16 cellular contexts compared by ENCODE assay signal in the genomic region with DNA sequence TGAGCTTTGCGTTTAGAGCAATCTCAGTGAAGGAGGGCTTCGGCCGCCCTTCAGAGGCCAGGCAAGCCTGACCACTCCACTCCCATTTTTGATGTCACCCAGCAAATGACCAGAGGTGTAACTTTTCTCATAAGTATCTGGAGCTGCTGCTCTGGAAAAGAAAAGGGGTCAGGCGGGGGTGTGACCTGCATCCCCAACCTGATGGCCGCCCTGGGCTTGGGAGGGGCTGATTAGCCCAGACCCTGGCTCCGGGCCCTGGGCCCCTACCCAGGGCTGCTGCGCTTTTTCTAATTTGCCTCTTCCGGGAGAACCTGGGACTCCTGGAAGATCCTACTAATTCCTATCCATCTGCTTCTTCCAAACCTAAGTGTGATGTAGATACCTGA. TPM values are rescaled to one million over a fixed set of nuclear protein-coding genes. Genes with fewer than 3 reads are reported as not detected.
DNase-seq lines count a peak whose midpoint lies in the region; TF ChIP-seq lines count a peak whose summit lies in the region.
"Had no signal": no experiment of that assay in that cellular context is flagged by ENCODE, and none has a peak within 500 bp of the region (broad histone marks: within the 10 kb centered on the region; RNA-seq: fewer than 3 reads in every experiment).

No MANE protein-coding gene starts in this region.

- H3K9me3 ChIP-seq in endodermal cell (ENCODE audit: control insufficient read depth, low read length) (no peaks in the 10 kb centered on the region), spleen (no peaks in the 10 kb centered on the region)

- peaks cover 6% of the 10 kb centered on the region for H3K36me3 Mint-ChIP-seq in T-helper 1 cell treated with Interleukin-12 subunit alpha and Interleukin-12 subunit beta and Interleukin-4 antibody, amounts not matched to agents 30 μg/mL and 1 μg/mL, for 36 hours (ENCODE audit: low read depth)
- H3K36me3 Mint-ChIP-seq in endodermal cell (ENCODE audit: low read depth) (no peaks in the 10 kb centered on the region), nephron (ENCODE audit: low read depth) (no peaks in the 10 kb centered on the region)
- H3K36me3 Mint-ChIP-seq in activated CD4-positive, alpha-beta T cell treated with anti-CD3 and anti-CD28 coated beads, Interleukin-2, amount 10 ng/mL, durations not matched to agents 24 days and 14 days (ENCODE audit: low read depth) = peaks cover 6% of the 10 kb centered on the region
- H3K36me3 Mint-ChIP-seq: CD14-positive monocyte; CD8-positive, alpha-beta T cell had no signal

- H3K27me3 Mint-ChIP-seq in T-helper 1 cell treated with Interleukin-12 subunit alpha and Interleukin-12 subunit beta and Interleukin-4 antibody, amounts not matched to agents 30 μg/mL and 1 μg/mL, for 36 hours (ENCODE audit: low read depth) = peaks cover 71% of the 10 kb centered on the region
- peaks cover 71% of the 10 kb centered on the region for H3K27me3 Mint-ChIP-seq in endodermal cell (ENCODE audit: insufficient read depth)
- peaks cover 83% of the 10 kb centered on the region for H3K27me3 Mint-ChIP-seq in nephron (ENCODE audit: low read depth)
- H3K27me3 Mint-ChIP-seq in activated CD4-positive, alpha-beta T cell treated with anti-CD3 and anti-CD28 coated beads, Interleukin-2, amount 10 ng/mL, durations not matched to agents 24 days and 14 days = peaks cover 65% of the 10 kb centered on the region

- peaks cover 65% of the 10 kb centered on the region for H3K27me3 ChIP-seq in endodermal cell (ENCODE audit: control insufficient read depth, insufficient read depth, low read length, poor library complexity, severe bottlenecking)
- H3K27me3 ChIP-seq in spleen (replicated peaks in 1 of 7) = peaks cover 13 to 100% (median 57%) of the 10 kb centered on the region in 7 donors

- H3K4me3 ChIP-seq in endodermal cell (ENCODE audit: low read length) = no peak overlapping the region
- H3K4me3 ChIP-seq in spleen = no peak overlapping the region

- H3K9ac ChIP-seq in endodermal cell (ENCODE audit: extremely low read depth, low read length, poor library complexity, severe bottlenecking) = no peak overlapping the region

- H3K36me3 ChIP-seq in endodermal cell (ENCODE audit: control insufficient read depth, insufficient read depth, low read length) (no peaks in the 10 kb centered on the region), spleen (no peaks in the 10 kb centered on the region)

- DNase-seq in T-helper 1 cell (no peak), endodermal cell (peak; percentile 38), spleen (peak; percentile 37), MV-4-11 (lab: John Stamatoyannopoulos, UW) (no peak)
- DNase-seq in activated CD4-positive, alpha-beta T cell treated with anti-CD3 and anti-CD28 coated beads, Interleukin-2, amount 10 ng/mL, durations not matched to agents 24 days and 14 days = no peak
- DNase-seq in activated effector memory CD4-positive, alpha-beta T cell treated with Interleukin-2 at 50 U/mL for 16 hours = no peak
- DNase-seq: CD8-positive, alpha-beta T cell; COR-L47; DMS153; DMS79 treated with DMSO at 0.1 percent for 48 hours; EL; GDM1 had no signal

- peaks cover 9% of the 10 kb centered on the region for H3K4me1 Mint-ChIP-seq in T-helper 1 cell treated with Interleukin-12 subunit alpha and Interleukin-12 subunit beta and Interleukin-4 antibody, amounts not matched to agents 30 μg/mL and 1 μg/mL, for 36 hours (ENCODE audit: low read depth)
- peaks cover 26% of the 10 kb centered on the region for H3K4me1 Mint-ChIP-seq in endodermal cell
- H3K4me1 Mint-ChIP-seq in nephron = peaks cover 25% of the 10 kb centered on the region
- peaks cover 8% of the 10 kb centered on the region for H3K4me1 Mint-ChIP-seq in activated CD4-positive, alpha-beta T cell treated with anti-CD3 and anti-CD28 coated beads, Interleukin-2, amount 10 ng/mL, durations not matched to agents 24 days and 14 days

- H3K9me3 Mint-ChIP-seq in T-helper 1 cell treated with Interleukin-12 subunit alpha and Interleukin-12 subunit beta and Interleukin-4 antibody, amounts not matched to agents 30 μg/mL and 1 μg/mL, for 36 hours = peaks cover 3% of the 10 kb centered on the region
- H3K9me3 Mint-ChIP-seq in endodermal cell (no peaks in the 10 kb centered on the region), nephron (no peaks in the 10 kb centered on the region)
- H3K9me3 Mint-ChIP-seq in activated CD4-positive, alpha-beta T cell treated with anti-CD3 and anti-CD28 coated beads, Interleukin-2, amount 10 ng/mL, durations not matched to agents 24 days and 14 days = peaks cover 10% of the 10 kb centered on the region
- H3K9me3 Mint-ChIP-seq: CD8-positive, alpha-beta T cell had no signal

- H3K27ac ChIP-seq in endodermal cell (ENCODE audit: low read depth, low read length) (no peak overlapping the region), spleen (no peak overlapping the region)
- H3K27ac ChIP-seq: 22Rv1 had no signal

- peak overlapping the region; percentile 31 for H3K27ac Mint-ChIP-seq in T-helper 1 cell treated with Interleukin-12 subunit alpha and Interleukin-12 subunit beta and Interleukin-4 antibody, amounts not matched to agents 30 μg/mL and 1 μg/mL, for 36 hours
- no peak overlapping the region for H3K27ac Mint-ChIP-seq in endodermal cell
- H3K27ac Mint-ChIP-seq in nephron = no peak overlapping the region
- H3K27ac Mint-ChIP-seq in activated CD4-positive, alpha-beta T cell treated with anti-CD3 and anti-CD28 coated beads, Interleukin-2, amount 10 ng/mL, durations not matched to agents 24 days and 14 days = no peak overlapping the region
- H3K27ac Mint-ChIP-seq: CD14-positive monocyte; CD8-positive, alpha-beta T cell had no signal

- WGBS in endodermal cell (ENCODE audit: insufficient coverage in 1 of 2, insufficient read length in 1 of 2), 2 experiments = 82 to 89% methylated on average over 3 to 8 of the region's 8 CpGs
- WGBS in spleen, 5 donors = 84 to 90% (median 86%) methylated on average over 8 of the region's 8 CpGs

- no peak overlapping the region for H3K4me3 Mint-ChIP-seq in T-helper 1 cell treated with Interleukin-12 subunit alpha and Interleukin-12 subunit beta and Interleukin-4 antibody, amounts not matched to agents 30 μg/mL and 1 μg/mL, for 36 hours
- peak overlapping the region; percentile 22 for H3K4me3 Mint-ChIP-seq in endodermal cell
- H3K4me3 Mint-ChIP-seq in nephron = peak overlapping the region; percentile 48 to 81 (median 51)
- no peak overlapping the region for H3K4me3 Mint-ChIP-seq in activated CD4-positive, alpha-beta T cell treated with anti-CD3 and anti-CD28 coated beads, Interleukin-2, amount 10 ng/mL, durations not matched to agents 24 days and 14 days
- H3K4me3 Mint-ChIP-seq: CD8-positive, alpha-beta T cell had no signal

- H3K4me1 ChIP-seq in endodermal cell (ENCODE audit: control insufficient read depth, insufficient read depth, low read length) (peaks cover 2% of the 10 kb centered on the region), spleen (peaks cover 6 to 41% (median 30%) of the 10 kb centered on the region in 6 donors)

- intact Hi-C loops in spleen (cut with DNase I; ENCODE audit: low total_unique reads) = no loop called here
- intact Hi-C loops in activated CD4-positive, alpha-beta T cell treated with anti-CD3 and anti-CD28 coated beads, Interleukin-2, amount 10 ng/mL, durations not matched to agents 24 days and 14 days (cut with micrococcal nuclease) = loop anchor here (5.0 kb wide), 1 partner anchor 204 kb away; no protein-coding TSS in a partner anchor

- no peak for TF ChIP-seq POLR2A in spleen (IDR thresholded peaks at IDR 0.05)

- no peak for TF ChIP-seq CTCF in endodermal cell (conservative IDR thresholded peaks at IDR 0.05)
- no peak for TF ChIP-seq CTCF in nephron (IDR thresholded peaks at IDR 0.05; ENCODE audit: unreplicated experiment in 3 of 3)
- TF ChIP-seq CTCF in spleen (IDR thresholded peaks at IDR 0.05 in 8 of 11, conservative IDR thresholded peaks at IDR 0.05 in 3 of 11) = no peak

RNA-seq across cellular contexts. Expression of gene EBF3, which starts 9.6 kb away (rescaled TPM):
- total RNA-seq in endodermal cell (1 to 10 TPM in 1 of 2 donors, under 1 TPM in 1; 0.44 to 2.0 TPM), spleen (under 1 TPM in 1 of 7 donors, not detected in 6; 0.20 TPM)
- polyA plus RNA-seq in endodermal cell (2013, experiment 1 of 2) = 20.8 TPM
- 16.1 TPM for polyA plus RNA-seq in endodermal cell (2013, experiment 2 of 2)
- polyA plus RNA-seq in spleen = under 1 TPM; 0.02 to 0.19 (median 0.08) TPM
- total RNA-seq in activated CD4-positive, alpha-beta T cell treated with anti-CD3 and anti-CD28 coated beads, Interleukin-2, amount 10 ng/mL, durations not matched to agents 24 days and 14 days = not detected in 2 replicates
- total RNA-seq: CD8-positive, alpha-beta T cell had no signal
- polyA plus RNA-seq: CD14-positive monocyte had no signal

Comparison
In these comparisons a context has a peak if more than half of its experiments do, and no peak if none do; other contexts are left out.
1. H3K4me3 Mint-ChIP-seq: peak in endodermal cell (single experiment) and nephron (3 of 3); none in T-helper 1 cell treated with Interleukin-12 subunit alpha and Interleukin-12 subunit beta and Interleukin-4 antibody, amounts not matched to agents 30 μg/mL and 1 μg/mL, for 36 hours (single experiment) and activated CD4-positive, alpha-beta T cell treated with anti-CD3 and anti-CD28 coated beads, Interleukin-2, amount 10 ng/mL, durations not matched to agents 24 days and 14 days (single experiment).
2. DNase-seq: peak in endodermal cell (single experiment) and spleen (single experiment); none in T-helper 1 cell (0 of 5), activated CD4-positive, alpha-beta T cell treated with anti-CD3 and anti-CD28 coated beads, Interleukin-2, amount 10 ng/mL, durations not matched to agents 24 days and 14 days (single experiment), activated effector memory CD4-positive, alpha-beta T cell treated with Interleukin-2 at 50 U/mL for 16 hours (single experiment) and MV-4-11 (single experiment).